10 cellular contexts compared by ENCODE assay signal in genomic region chr14:49582211-49582977, GRCh38. TPM values are rescaled to one million over a fixed set of nuclear protein-coding genes. Genes with fewer than 3 reads are reported as not detected.
DNase-seq lines count a peak whose midpoint lies in the region; ATAC-seq and TF ChIP-seq lines count a peak whose summit lies in the region.
"Had no signal": no experiment of that assay in that cellular context is flagged by ENCODE, and none has a peak within 500 bp of the region (broad histone marks: within the 10 kb centered on the region; RNA-seq: fewer than 3 reads in every experiment).

No MANE protein-coding gene starts in this region.

- peak overlapping the region; percentile 93 for H3K4me3 Mint-ChIP-seq in activated T-cell treated with anti-CD3 and anti-CD28 coated beads, Interleukin-2, amount 50 U/mL, for 4 hours
- H3K4me3 Mint-ChIP-seq in activated CD4-positive, alpha-beta memory T cell treated with anti-CD3 and anti-CD28 coated beads, Interleukin-2, amount 10 ng/mL, durations not matched to agents 7 days and 5 days = no peak overlapping the region
- H3K4me3 Mint-ChIP-seq in osteocyte (ENCODE audit: unreplicated experiment) = no peak overlapping the region

- peaks cover 52% of the 10 kb centered on the region for H3K4me1 Mint-ChIP-seq in activated T-cell treated with anti-CD3 and anti-CD28 coated beads, Interleukin-2, amount 50 U/mL, for 4 hours (ENCODE audit: low read depth)
- H3K4me1 Mint-ChIP-seq in activated CD4-positive, alpha-beta memory T cell treated with anti-CD3 and anti-CD28 coated beads, Interleukin-2, amount 10 ng/mL, durations not matched to agents 7 days and 5 days = peaks cover 71% of the 10 kb centered on the region
- peaks cover 37% of the 10 kb centered on the region for H3K4me1 Mint-ChIP-seq in osteocyte (ENCODE audit: unreplicated experiment)

- POLR2A ChIA-PET in activated CD4-positive, alpha-beta memory T cell treated with anti-CD3 and anti-CD28 coated beads, Interleukin-2, amount 10 ng/mL, durations not matched to agents 7 days and 5 days (lab: Charles Lee) = interaction anchor here (0.8 to 9.3 kb wide), 4 partner anchors 16 to 270 kb away, joined by 3 to 243 read pairs (median 74); partner anchors contain the start of genes KLHDC2, LRR1, MGAT2 and NEMF

- no peak for TF ChIP-seq CTCF in osteocyte (IDR thresholded peaks at IDR 0.05)

- no peak for DNase-seq in activated T-cell treated with anti-CD3 and anti-CD28 coated beads, Interleukin-2, amount 50 U/mL, for 4 hours
- no peak for DNase-seq in activated T-cell treated with anti-CD3 and anti-CD28 coated beads, Interleukin-2, amount 50 U/mL, for 48 hours
- DNase-seq in activated CD4-positive, alpha-beta memory T cell treated with anti-CD3 and anti-CD28 coated beads, Interleukin-2, amount 10 ng/mL, durations not matched to agents 7 days and 5 days = no peak
- no peak for DNase-seq in osteocyte (ENCODE audit: extremely low spot score, unreplicated experiment)
- no peak for DNase-seq in left ventricle myocardium superior
- DNase-seq: foreskin keratinocyte, mammary epithelial cell, NCI-H1105 treated with DMSO at 0.1 percent for 48 hours had no signal

- intact Hi-C loops in left ventricle myocardium superior (cut with micrococcal nuclease) = no loop called here

- H3K27ac Mint-ChIP-seq in activated CD4-positive, alpha-beta memory T cell treated with anti-CD3 and anti-CD28 coated beads, Interleukin-2, amount 10 ng/mL, durations not matched to agents 7 days and 5 days = peak overlapping the region; percentile 44
- H3K27ac Mint-ChIP-seq in osteocyte (ENCODE audit: unreplicated experiment) = peak overlapping the region; percentile 53

- peaks cover 1% of the 10 kb centered on the region for H3K27me3 Mint-ChIP-seq in activated T-cell treated with anti-CD3 and anti-CD28 coated beads, Interleukin-2, amount 50 U/mL, for 4 hours (ENCODE audit: low read depth)
- no peaks in the 10 kb centered on the region for H3K27me3 Mint-ChIP-seq in activated CD4-positive, alpha-beta memory T cell treated with anti-CD3 and anti-CD28 coated beads, Interleukin-2, amount 10 ng/mL, durations not matched to agents 7 days and 5 days
- no peaks in the 10 kb centered on the region for H3K27me3 Mint-ChIP-seq in osteocyte (ENCODE audit: unreplicated experiment)

- CTCF ChIA-PET in activated CD4-positive, alpha-beta memory T cell treated with anti-CD3 and anti-CD28 coated beads, Interleukin-2, amount 10 ng/mL, durations not matched to agents 7 days and 5 days (lab: Charles Lee) = no interaction called here

- no peak for ATAC-seq in activated T-cell treated with anti-CD3 and anti-CD28 coated beads, Interleukin-2, amount 50 U/mL, for 4 hours
- ATAC-seq in HG03571 (IDR thresholded peaks at IDR 0.05; ENCODE audit: unreplicated experiment) = no peak
- no peak for ATAC-seq in left ventricle myocardium superior
- ATAC-seq: activated CD4-positive, CD25-positive, alpha-beta regulatory T cell treated with anti-CD3 and anti-CD28 coated beads, Interleukin-2, amount 50 U/mL, for 24 hours; foreskin keratinocyte had no signal

- H3K9me3 Mint-ChIP-seq in activated T-cell treated with anti-CD3 and anti-CD28 coated beads, Interleukin-2, amount 50 U/mL, for 4 hours = no peaks in the 10 kb centered on the region
- H3K9me3 Mint-ChIP-seq in activated CD4-positive, alpha-beta memory T cell treated with anti-CD3 and anti-CD28 coated beads, Interleukin-2, amount 10 ng/mL, durations not matched to agents 7 days and 5 days = no peaks in the 10 kb centered on the region
- H3K9me3 Mint-ChIP-seq in osteocyte (ENCODE audit: unreplicated experiment) = no peaks in the 10 kb centered on the region

- H3K36me3 Mint-ChIP-seq in activated T-cell treated with anti-CD3 and anti-CD28 coated beads, Interleukin-2, amount 50 U/mL, for 4 hours (ENCODE audit: insufficient read depth) = peaks cover 59% of the 10 kb centered on the region
- peaks cover 73% of the 10 kb centered on the region for H3K36me3 Mint-ChIP-seq in activated CD4-positive, alpha-beta memory T cell treated with anti-CD3 and anti-CD28 coated beads, Interleukin-2, amount 10 ng/mL, durations not matched to agents 7 days and 5 days (ENCODE audit: low read depth)
- H3K36me3 Mint-ChIP-seq in osteocyte (ENCODE audit: unreplicated experiment) = peaks cover 37% of the 10 kb centered on the region

RNA-seq across cellular contexts. Expression of gene RPS29, which starts 3.8 kb away (rescaled TPM):
- 1,000 to 10,000 TPM; 2,303 to 2,539 (median 2,513) TPM for total RNA-seq in activated T-cell treated with anti-CD3 and anti-CD28 coated beads, Interleukin-2, amount 50 U/mL, for 4 hours
- 1,000 to 10,000 TPM; 1,659 to 1,700 TPM for total RNA-seq in activated CD4-positive, alpha-beta memory T cell treated with anti-CD3 and anti-CD28 coated beads, Interleukin-2, amount 10 ng/mL, durations not matched to agents 7 days and 5 days
- total RNA-seq in osteocyte = 935 and 1,004 TPM in 2 replicates
- 791 TPM for total RNA-seq in left ventricle myocardium superior

RNA-seq across cellular contexts. Expression of gene LRR1, which starts 16.3 kb away (rescaled TPM):
- 10 to 100 TPM; 37.1 to 43.2 (median 42.2) TPM for total RNA-seq in activated T-cell treated with anti-CD3 and anti-CD28 coated beads, Interleukin-2, amount 50 U/mL, for 4 hours
- 10 to 100 TPM; 48.7 to 53.2 TPM for total RNA-seq in activated CD4-positive, alpha-beta memory T cell treated with anti-CD3 and anti-CD28 coated beads, Interleukin-2, amount 10 ng/mL, durations not matched to agents 7 days and 5 days
- total RNA-seq in osteocyte (7.4 and 8.1 TPM in 2 replicates), left ventricle myocardium superior (5.8 TPM)

RNA-seq across cellular contexts. Expression of gene RPL36AL, which starts 38.0 kb away (rescaled TPM):
- 100 to 1,000 TPM; 294 to 316 (median 301) TPM for total RNA-seq in activated T-cell treated with anti-CD3 and anti-CD28 coated beads, Interleukin-2, amount 50 U/mL, for 4 hours
- 100 to 1,000 TPM; 320 to 330 TPM for total RNA-seq in activated CD4-positive, alpha-beta memory T cell treated with anti-CD3 and anti-CD28 coated beads, Interleukin-2, amount 10 ng/mL, durations not matched to agents 7 days and 5 days
- 171 and 187 TPM in 2 replicates for total RNA-seq in osteocyte
- 149 TPM for total RNA-seq in left ventricle myocardium superior

RNA-seq across cellular contexts. Expression of gene MGAT2, which starts 38.2 kb away (rescaled TPM):
- 10 to 100 TPM; 53.8 to 55.0 (median 54.6) TPM for total RNA-seq in activated T-cell treated with anti-CD3 and anti-CD28 coated beads, Interleukin-2, amount 50 U/mL, for 4 hours
- 10 to 100 TPM; 82.7 to 86.5 TPM for total RNA-seq in activated CD4-positive, alpha-beta memory T cell treated with anti-CD3 and anti-CD28 coated beads, Interleukin-2, amount 10 ng/mL, durations not matched to agents 7 days and 5 days
- 46.6 and 50.6 TPM in 2 replicates for total RNA-seq in osteocyte
- 9.6 TPM for total RNA-seq in left ventricle myocardium superior

RNA-seq across cellular contexts. Expression of gene DNAAF2, which starts 52.6 kb away (rescaled TPM):
- total RNA-seq in activated T-cell treated with anti-CD3 and anti-CD28 coated beads, Interleukin-2, amount 50 U/mL, for 4 hours = 10 to 100 TPM; 17.0 to 18.9 (median 17.3) TPM
- total RNA-seq in activated CD4-positive, alpha-beta memory T cell treated with anti-CD3 and anti-CD28 coated beads, Interleukin-2, amount 10 ng/mL, durations not matched to agents 7 days and 5 days = 1 to 10 TPM; 7.4 to 7.5 TPM
- total RNA-seq in osteocyte (7.3 and 8.4 TPM in 2 replicates), left ventricle myocardium superior (6.8 TPM)
